Comparison of ENCODE assay signal across 2 cellular contexts in the genomic region with DNA sequence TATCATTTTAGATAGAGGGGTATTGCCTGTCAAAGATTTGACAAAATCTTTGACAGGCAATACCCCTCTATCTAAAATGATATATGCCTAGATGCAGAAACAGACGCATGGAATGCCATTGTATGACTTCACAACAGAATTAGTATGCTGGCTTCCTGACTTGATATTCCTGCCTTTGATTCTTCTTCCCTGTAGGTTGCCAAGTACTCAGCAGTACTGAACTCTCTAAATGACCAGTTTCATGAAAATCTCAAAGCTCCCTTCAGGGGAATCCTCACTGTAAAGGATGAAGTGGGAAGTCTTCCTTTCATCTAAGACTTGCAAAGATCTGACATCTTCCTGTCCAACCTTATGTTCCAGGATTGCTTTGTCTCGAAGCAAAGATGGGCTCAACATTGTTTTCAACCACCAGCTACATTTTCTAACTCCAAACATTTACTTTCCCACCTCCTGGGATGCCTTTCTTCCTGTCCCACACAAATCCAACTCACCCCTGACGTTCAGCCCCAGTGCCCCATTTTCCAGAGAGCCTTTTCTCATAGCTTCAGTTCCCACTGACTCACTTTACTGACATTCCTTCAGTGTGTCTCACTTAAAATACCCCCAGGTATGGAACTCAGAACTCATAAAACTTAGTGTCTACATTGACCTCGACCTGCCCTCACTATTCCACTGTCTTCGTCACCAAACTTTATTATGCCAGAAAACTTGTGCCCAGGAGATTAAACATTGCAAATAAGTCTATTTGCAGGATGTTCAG.
TF ChIP-seq lines count a peak whose summit lies in the region.

No MANE protein-coding gene starts in this region.

TF ChIP-seq in A549, 52 proteins besides CTCF, POLR2A, EP300 and RAD21:
- TF ChIP-seq NFE2L2 (conservative IDR thresholded peaks at IDR 0.05; ENCODE audit: low read length) (no peak), FOSL2 (IDR thresholded peaks at IDR 0.05) (no peak; the same call in 1 of the 2 replicates), FOSL2 (CRISPR knock-in tag; IDR thresholded peaks at IDR 0.05) (peak; percentile 53; the same call in 1 of the 2 replicates), JUNB (IDR thresholded peaks at IDR 0.05) (peak; percentile 57), CHD4 (IDR thresholded peaks at IDR 0.05; ENCODE audit: borderline replicate concordance) (no peak), JUN (IDR thresholded peaks at IDR 0.05) (0 out of 5 replicates have a peak, but pooled peaks of 1 of the 2 experiments have one; percentile 38), EHMT2 (IDR thresholded peaks at IDR 0.05; ENCODE audit: low read depth) (no peak), GATA3 (IDR thresholded peaks at IDR 0.05; ENCODE audit: borderline replicate concordance) (peak; percentile 75; the same call in 1 of the 2 replicates)
TF ChIP-seq in A549: peak in this region for 4.

TF ChIP-seq in GM23338, 12 proteins besides CTCF, POLR2A, EP300 and RAD21:
- TF ChIP-seq, protein P1, sequence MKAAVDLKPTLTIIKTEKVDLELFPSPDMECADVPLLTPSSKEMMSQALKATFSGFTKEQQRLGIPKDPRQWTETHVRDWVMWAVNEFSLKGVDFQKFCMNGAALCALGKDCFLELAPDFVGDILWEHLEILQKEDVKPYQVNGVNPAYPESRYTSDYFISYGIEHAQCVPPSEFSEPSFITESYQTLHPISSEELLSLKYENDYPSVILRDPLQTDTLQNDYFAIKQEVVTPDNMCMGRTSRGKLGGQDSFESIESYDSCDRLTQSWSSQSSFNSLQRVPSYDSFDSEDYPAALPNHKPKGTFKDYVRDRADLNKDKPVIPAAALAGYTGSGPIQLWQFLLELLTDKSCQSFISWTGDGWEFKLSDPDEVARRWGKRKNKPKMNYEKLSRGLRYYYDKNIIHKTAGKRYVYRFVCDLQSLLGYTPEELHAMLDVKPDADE (IDR thresholded peaks at IDR 0.05), result no peak
- TF ChIP-seq POLR2AphosphoS5 (IDR thresholded peaks at IDR 0.05; ENCODE audit: low read depth), result no peak
- TF ChIP-seq, protein P2, sequence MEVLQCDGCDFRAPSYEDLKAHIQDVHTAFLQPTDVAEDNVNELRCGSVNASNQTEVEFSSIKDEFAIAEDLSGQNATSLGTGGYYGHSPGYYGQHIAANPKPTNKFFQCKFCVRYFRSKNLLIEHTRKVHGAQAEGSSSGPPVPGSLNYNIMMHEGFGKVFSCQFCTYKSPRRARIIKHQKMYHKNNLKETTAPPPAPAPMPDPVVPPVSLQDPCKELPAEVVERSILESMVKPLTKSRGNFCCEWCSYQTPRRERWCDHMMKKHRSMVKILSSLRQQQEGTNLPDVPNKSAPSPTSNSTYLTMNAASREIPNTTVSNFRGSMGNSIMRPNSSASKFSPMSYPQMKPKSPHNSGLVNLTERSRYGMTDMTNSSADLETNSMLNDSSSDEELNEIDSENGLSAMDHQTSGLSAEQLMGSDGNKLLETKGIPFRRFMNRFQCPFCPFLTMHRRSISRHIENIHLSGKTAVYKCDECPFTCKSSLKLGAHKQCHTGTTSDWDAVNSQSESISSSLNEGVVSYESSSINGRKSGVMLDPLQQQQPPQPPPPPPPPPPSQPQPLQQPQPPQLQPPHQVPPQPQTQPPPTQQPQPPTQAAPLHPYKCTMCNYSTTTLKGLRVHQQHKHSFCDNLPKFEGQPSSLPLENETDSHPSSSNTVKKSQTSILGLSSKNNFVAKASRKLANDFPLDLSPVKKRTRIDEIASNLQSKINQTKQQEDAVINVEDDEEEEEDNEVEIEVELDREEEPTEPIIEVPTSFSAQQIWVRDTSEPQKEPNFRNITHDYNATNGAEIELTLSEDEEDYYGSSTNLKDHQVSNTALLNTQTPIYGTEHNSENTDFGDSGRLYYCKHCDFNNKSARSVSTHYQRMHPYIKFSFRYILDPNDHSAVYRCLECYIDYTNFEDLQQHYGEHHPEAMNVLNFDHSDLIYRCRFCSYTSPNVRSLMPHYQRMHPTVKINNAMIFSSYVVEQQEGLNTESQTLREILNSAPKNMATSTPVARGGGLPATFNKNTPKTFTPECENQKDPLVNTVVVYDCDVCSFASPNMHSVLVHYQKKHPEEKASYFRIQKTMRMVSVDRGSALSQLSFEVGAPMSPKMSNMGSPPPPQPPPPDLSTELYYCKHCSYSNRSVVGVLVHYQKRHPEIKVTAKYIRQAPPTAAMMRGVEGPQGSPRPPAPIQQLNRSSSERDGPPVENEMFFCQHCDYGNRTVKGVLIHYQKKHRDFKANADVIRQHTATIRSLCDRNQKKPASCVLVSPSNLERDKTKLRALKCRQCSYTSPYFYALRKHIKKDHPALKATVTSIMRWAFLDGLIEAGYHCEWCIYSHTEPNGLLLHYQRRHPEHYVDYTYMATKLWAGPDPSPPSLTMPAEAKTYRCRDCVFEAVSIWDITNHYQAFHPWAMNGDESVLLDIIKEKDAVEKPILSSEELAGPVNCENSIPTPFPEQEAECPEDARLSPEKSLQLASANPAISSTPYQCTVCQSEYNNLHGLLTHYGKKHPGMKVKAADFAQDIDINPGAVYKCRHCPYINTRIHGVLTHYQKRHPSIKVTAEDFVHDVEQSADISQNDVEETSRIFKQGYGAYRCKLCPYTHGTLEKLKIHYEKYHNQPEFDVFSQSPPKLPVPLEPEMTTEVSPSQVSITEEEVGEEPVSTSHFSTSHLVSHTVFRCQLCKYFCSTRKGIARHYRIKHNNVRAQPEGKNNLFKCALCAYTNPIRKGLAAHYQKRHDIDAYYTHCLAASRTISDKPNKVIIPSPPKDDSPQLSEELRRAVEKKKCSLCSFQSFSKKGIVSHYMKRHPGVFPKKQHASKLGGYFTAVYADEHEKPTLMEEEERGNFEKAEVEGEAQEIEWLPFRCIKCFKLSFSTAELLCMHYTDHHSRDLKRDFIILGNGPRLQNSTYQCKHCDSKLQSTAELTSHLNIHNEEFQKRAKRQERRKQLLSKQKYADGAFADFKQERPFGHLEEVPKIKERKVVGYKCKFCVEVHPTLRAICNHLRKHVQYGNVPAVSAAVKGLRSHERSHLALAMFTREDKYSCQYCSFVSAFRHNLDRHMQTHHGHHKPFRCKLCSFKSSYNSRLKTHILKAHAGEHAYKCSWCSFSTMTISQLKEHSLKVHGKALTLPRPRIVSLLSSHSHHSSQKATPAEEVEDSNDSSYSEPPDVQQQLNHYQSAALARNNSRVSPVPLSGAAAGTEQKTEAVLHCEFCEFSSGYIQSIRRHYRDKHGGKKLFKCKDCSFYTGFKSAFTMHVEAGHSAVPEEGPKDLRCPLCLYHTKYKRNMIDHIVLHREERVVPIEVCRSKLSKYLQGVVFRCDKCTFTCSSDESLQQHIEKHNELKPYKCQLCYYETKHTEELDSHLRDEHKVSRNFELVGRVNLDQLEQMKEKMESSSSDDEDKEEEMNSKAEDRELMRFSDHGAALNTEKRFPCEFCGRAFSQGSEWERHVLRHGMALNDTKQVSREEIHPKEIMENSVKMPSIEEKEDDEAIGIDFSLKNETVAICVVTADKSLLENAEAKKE (CRISPR knock-in tag; IDR thresholded peaks at IDR 0.05), result no peak
- no peak for TF ChIP-seq ZNF331 (CRISPR knock-in tag; IDR thresholded peaks at IDR 0.05; ENCODE audit: low read depth)
- TF ChIP-seq JUNB (IDR thresholded peaks at IDR 0.05; ENCODE audit: unreplicated experiment), result no peak
- no peak for TF ChIP-seq NANOG (IDR thresholded peaks at IDR 0.05; ENCODE audit: borderline replicate concordance)
- TF ChIP-seq CREB1 (CRISPR knock-in tag; IDR thresholded peaks at IDR 0.05; ENCODE audit: low read depth), result no peak
- TF ChIP-seq EZH2 (IDR thresholded peaks at IDR 0.05; ENCODE audit: low read depth, unreplicated experiment), result no peak
- no peak for TF ChIP-seq STAT1 (IDR thresholded peaks at IDR 0.05; ENCODE audit: unreplicated experiment)
- no peak for TF ChIP-seq ZNF114 (CRISPR knock-in tag; IDR thresholded peaks at IDR 0.05)
- TF ChIP-seq, protein P3, sequence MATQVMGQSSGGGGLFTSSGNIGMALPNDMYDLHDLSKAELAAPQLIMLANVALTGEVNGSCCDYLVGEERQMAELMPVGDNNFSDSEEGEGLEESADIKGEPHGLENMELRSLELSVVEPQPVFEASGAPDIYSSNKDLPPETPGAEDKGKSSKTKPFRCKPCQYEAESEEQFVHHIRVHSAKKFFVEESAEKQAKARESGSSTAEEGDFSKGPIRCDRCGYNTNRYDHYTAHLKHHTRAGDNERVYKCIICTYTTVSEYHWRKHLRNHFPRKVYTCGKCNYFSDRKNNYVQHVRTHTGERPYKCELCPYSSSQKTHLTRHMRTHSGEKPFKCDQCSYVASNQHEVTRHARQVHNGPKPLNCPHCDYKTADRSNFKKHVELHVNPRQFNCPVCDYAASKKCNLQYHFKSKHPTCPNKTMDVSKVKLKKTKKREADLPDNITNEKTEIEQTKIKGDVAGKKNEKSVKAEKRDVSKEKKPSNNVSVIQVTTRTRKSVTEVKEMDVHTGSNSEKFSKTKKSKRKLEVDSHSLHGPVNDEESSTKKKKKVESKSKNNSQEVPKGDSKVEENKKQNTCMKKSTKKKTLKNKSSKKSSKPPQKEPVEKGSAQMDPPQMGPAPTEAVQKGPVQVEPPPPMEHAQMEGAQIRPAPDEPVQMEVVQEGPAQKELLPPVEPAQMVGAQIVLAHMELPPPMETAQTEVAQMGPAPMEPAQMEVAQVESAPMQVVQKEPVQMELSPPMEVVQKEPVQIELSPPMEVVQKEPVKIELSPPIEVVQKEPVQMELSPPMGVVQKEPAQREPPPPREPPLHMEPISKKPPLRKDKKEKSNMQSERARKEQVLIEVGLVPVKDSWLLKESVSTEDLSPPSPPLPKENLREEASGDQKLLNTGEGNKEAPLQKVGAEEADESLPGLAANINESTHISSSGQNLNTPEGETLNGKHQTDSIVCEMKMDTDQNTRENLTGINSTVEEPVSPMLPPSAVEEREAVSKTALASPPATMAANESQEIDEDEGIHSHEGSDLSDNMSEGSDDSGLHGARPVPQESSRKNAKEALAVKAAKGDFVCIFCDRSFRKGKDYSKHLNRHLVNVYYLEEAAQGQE (IDR thresholded peaks at IDR 0.05; ENCODE audit: unreplicated experiment), result no peak
- no peak for TF ChIP-seq EZH2phosphoT487 (IDR thresholded peaks at IDR 0.05; ENCODE audit: unreplicated experiment)
